In genomic region chrX:112826020-112826419, GRCh38 we compare ENCODE assay signal across 18 cellular contexts.
"Had no signal": no experiment of that assay in that cellular context is flagged by ENCODE, and none has a peak within 500 bp of the region (broad histone marks: within the 10 kb centered on the region; RNA-seq: fewer than 3 reads in every experiment).

No MANE protein-coding gene starts in this region.

- H3K4me1 Mint-ChIP-seq: activated CD4-positive, alpha-beta T cell treated with anti-CD3 and anti-CD28 coated beads, Interleukin-2, amount 10 ng/mL, durations not matched to agents 24 days and 14 days had no signal

- H3K9me3 Mint-ChIP-seq: activated CD4-positive, alpha-beta T cell treated with anti-CD3 and anti-CD28 coated beads, Interleukin-2, amount 10 ng/mL, durations not matched to agents 24 days and 14 days; activated T-cell treated with anti-CD3 and anti-CD28 coated beads, Interleukin-2, amount 50 U/mL, for 24 hours; nephron progenitor cell; T-helper 1 cell treated with Interleukin-12 subunit alpha and Interleukin-12 subunit beta and Interleukin-4 antibody, amounts not matched to agents 30 μg/mL and 1 μg/mL, for 36 hours had no signal

- DNase-seq: activated CD4-positive, alpha-beta T cell treated with anti-CD3 and anti-CD28 coated beads, Interleukin-2, amount 10 ng/mL, durations not matched to agents 24 days and 14 days; activated CD8-positive, alpha-beta T cell treated with anti-CD3 and anti-CD28 coated beads, Interleukin-2, amount 10 ng/mL, durations not matched to agents 7 days and 5 days; activated effector memory CD4-positive, alpha-beta T cell treated with Interleukin-2 at 50 U/mL for 16 hours; activated naive CD4-positive, alpha-beta T cell treated with anti-CD3 and anti-CD28 coated beads, Interleukin-2, amount 50 U/mL, for 16 hours; activated T-cell treated with anti-CD3 and anti-CD28 coated beads, Interleukin-2, amount 50 U/mL, for 24 hours; adrenal gland; dorsolateral prefrontal cortex; heart left ventricle; left ventricle myocardium inferior; mammary epithelial cell; nephron progenitor cell; retina; stimulated activated CD4-positive, alpha-beta T cell treated with anti-CD3 and anti-CD28 coated beads, Interleukin-2, amount 100 ng/mL, for 24 hours; stimulated activated naive CD4-positive, alpha-beta T cell treated with Interleukin-2 at 50 U/mL for 16 hours; tibial artery had no signal

- H3K27ac ChIP-seq: adrenal gland, dorsolateral prefrontal cortex, epithelial cell of prostate, gastroesophageal sphincter, heart left ventricle, left ventricle myocardium inferior, tibial artery had no signal

- H3K4me3 Mint-ChIP-seq: activated CD4-positive, alpha-beta T cell treated with anti-CD3 and anti-CD28 coated beads, Interleukin-2, amount 10 ng/mL, durations not matched to agents 24 days and 14 days; activated CD8-positive, alpha-beta T cell treated with anti-CD3 and anti-CD28 coated beads, Interleukin-2, amount 10 ng/mL, durations not matched to agents 7 days and 5 days; activated T-cell treated with anti-CD3 and anti-CD28 coated beads, Interleukin-2, amount 50 U/mL, for 24 hours; nephron progenitor cell; T-helper 1 cell treated with Interleukin-12 subunit alpha and Interleukin-12 subunit beta and Interleukin-4 antibody, amounts not matched to agents 30 μg/mL and 1 μg/mL, for 36 hours had no signal

- H3K27ac Mint-ChIP-seq: activated CD4-positive, alpha-beta T cell treated with anti-CD3 and anti-CD28 coated beads, Interleukin-2, amount 10 ng/mL, durations not matched to agents 24 days and 14 days; activated CD8-positive, alpha-beta T cell treated with anti-CD3 and anti-CD28 coated beads, Interleukin-2, amount 10 ng/mL, durations not matched to agents 7 days and 5 days; activated T-cell treated with anti-CD3 and anti-CD28 coated beads, Interleukin-2, amount 50 U/mL, for 24 hours; T-helper 1 cell treated with Interleukin-12 subunit alpha and Interleukin-12 subunit beta and Interleukin-4 antibody, amounts not matched to agents 30 μg/mL and 1 μg/mL, for 36 hours had no signal

- H3K27me3 ChIP-seq: gastroesophageal sphincter, tibial artery had no signal

- ATAC-seq: activated CD8-positive, alpha-beta T cell treated with anti-CD3 and anti-CD28 coated beads, Interleukin-2, amount 10 ng/mL, durations not matched to agents 7 days and 5 days; gastroesophageal sphincter; heart left ventricle had no signal

- H3K36me3 ChIP-seq: adrenal gland, gastroesophageal sphincter, left ventricle myocardium inferior, tibial artery had no signal

- H3K9me3 ChIP-seq: adrenal gland, gastroesophageal sphincter, heart left ventricle, left ventricle myocardium inferior, tibial artery had no signal

- H3K27me3 Mint-ChIP-seq: activated CD4-positive, alpha-beta T cell treated with anti-CD3 and anti-CD28 coated beads, Interleukin-2, amount 10 ng/mL, durations not matched to agents 24 days and 14 days had no signal

- H3K4me1 ChIP-seq: adrenal gland, gastroesophageal sphincter, heart left ventricle, left ventricle myocardium inferior, tibial artery had no signal

- H3K4me3 ChIP-seq: adrenal gland, dorsolateral prefrontal cortex, gastroesophageal sphincter, heart left ventricle, left ventricle myocardium inferior, tibial artery had no signal
